In the genomic region with DNA sequence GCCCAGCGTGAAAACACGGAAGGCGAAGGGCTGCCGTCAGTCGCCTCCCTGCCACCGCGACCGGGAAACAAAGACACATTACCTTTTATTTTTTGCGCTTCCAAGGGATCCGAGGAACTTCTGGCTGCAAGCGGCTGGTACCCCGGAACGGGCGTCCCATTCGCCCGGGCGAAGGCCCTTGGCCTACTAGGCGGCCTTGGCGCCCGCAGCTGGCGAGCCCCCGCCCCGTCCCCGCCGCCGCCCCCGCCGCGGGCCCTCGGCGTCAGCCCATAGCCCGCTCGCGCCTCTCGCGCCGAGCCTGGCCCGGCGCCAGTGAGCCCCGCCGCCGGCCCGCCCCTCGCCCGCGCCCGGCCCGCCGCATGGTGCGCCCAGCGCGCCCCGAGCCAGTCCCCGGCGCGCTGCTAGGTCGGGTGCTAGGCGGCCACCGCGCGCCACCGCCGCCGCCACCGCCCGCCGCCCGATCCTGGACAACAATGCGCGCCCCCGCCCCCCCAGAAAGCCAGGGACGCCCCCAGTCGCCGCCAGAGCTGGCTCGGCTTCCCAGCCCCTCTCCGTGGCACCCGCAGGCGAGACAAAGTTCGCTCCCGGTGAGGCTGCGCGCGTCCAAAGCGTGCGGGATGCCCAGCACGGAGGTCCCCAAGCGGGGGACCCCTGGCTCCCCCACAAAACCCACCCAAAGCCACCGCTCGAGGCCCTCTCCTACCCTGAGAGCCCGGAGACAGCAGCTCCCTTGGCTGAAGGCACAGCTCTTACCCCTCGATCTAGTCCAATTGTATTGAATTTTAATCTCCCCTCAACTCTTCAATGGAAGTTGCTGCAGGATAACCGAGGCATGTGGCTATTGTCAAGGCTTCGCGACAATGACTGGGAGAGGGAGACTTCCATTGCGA, we compare ENCODE assay signal across 1 cellular context.
TF ChIP-seq lines count a peak whose summit lies in the region.

No MANE protein-coding gene starts in this region.

TF ChIP-seq in HEK293, 187 proteins besides CTCF, POLR2A, EP300 and RAD21 (continued from another document):
- TF ChIP-seq ZNF654 (tag by site-specific recombination; IDR thresholded peaks at IDR 0.05; ENCODE audit: low read depth) = no peak
- TF ChIP-seq ZNF132 (tag by site-specific recombination; IDR thresholded peaks at IDR 0.05; ENCODE audit: borderline replicate concordance) = no peak
- no peak for TF ChIP-seq ZNF549 (tag by site-specific recombination; IDR thresholded peaks at IDR 0.05)
- TF ChIP-seq, protein P1, sequence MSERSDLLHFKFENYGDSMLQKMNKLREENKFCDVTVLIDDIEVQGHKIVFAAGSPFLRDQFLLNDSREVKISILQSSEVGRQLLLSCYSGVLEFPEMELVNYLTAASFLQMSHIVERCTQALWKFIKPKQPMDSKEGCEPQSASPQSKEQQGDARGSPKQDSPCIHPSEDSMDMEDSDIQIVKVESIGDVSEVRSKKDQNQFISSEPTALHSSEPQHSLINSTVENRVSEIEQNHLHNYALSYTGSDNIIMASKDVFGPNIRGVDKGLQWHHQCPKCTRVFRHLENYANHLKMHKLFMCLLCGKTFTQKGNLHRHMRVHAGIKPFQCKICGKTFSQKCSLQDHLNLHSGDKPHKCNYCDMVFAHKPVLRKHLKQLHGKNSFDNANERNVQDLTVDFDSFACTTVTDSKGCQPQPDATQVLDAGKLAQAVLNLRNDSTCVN (tag by site-specific recombination; optimal IDR thresholded peaks at IDR 0.05) = peak; percentile 36
- TF ChIP-seq, protein P2, sequence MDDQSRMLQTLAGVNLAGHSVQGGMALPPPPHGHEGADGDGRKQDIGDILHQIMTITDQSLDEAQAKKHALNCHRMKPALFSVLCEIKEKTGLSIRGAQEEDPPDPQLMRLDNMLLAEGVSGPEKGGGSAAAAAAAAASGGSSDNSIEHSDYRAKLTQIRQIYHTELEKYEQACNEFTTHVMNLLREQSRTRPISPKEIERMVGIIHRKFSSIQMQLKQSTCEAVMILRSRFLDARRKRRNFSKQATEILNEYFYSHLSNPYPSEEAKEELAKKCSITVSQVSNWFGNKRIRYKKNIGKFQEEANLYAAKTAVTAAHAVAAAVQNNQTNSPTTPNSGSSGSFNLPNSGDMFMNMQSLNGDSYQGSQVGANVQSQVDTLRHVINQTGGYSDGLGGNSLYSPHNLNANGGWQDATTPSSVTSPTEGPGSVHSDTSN (CRISPR knock-in tag; IDR thresholded peaks at IDR 0.05) = no peak
- TF ChIP-seq ZBTB8A (tag by site-specific recombination; IDR thresholded peaks at IDR 0.05) = peak; percentile 55; the same call in 1 of the 2 replicates
TF ChIP-seq in HEK293: peak in this region for 5.
